Comparison of ENCODE assay signal across 13 cellular contexts in genomic region chr18:11982981-11983380, GRCh38. TPM values are rescaled to one million over a fixed set of nuclear protein-coding genes. Genes with fewer than 3 reads are reported as not detected.
DNase-seq lines count a peak whose midpoint lies in the region; ATAC-seq, FAIRE-seq and TF ChIP-seq lines count a peak whose summit lies in the region.
"Had no signal": no experiment of that assay in that cellular context is flagged by ENCODE, and none has a peak within 500 bp of the region (broad histone marks: within the 10 kb centered on the region; RNA-seq: fewer than 3 reads in every experiment).

No MANE protein-coding gene starts in this region.

- peaks cover 8% of the 10 kb centered on the region for H3K4me1 ChIP-seq in OCI-LY3 (ENCODE audit: low read length)
- peaks cover 30 to 85% (median 40%) of the 10 kb centered on the region in 3 donors for H3K4me1 ChIP-seq in esophagus squamous epithelium
- H3K4me1 ChIP-seq in pancreas, result peaks cover 22 to 30% (median 29%) of the 10 kb centered on the region in 3 donors

- no peaks in the 10 kb centered on the region for H3K36me3 ChIP-seq in OCI-LY3 (replicated peaks; ENCODE audit: low read depth, low read length)
- H3K36me3 ChIP-seq in esophagus squamous epithelium, result no peaks in the 10 kb centered on the region
- H3K36me3 ChIP-seq in pancreas, result no peaks in the 10 kb centered on the region
- H3K36me3 ChIP-seq: thyroid gland had no signal

- H3K27ac ChIP-seq in OCI-LY3 (ENCODE audit: low read length) (no peak overlapping the region), esophagus squamous epithelium (peak overlapping the region in 3 of 4 donors; percentile 96 to 100 (median 99)), pancreas (peak overlapping the region in 2 of 4 donors; percentile 95 to 97)
- H3K27ac ChIP-seq: thyroid gland had no signal

- peak overlapping the region; percentile 67 for H3K4me2 ChIP-seq in OCI-LY3 (ENCODE audit: low read length)

- no peak for FAIRE-seq in pancreas (lab: Jason Lieb, UNC)

- H2AFZ ChIP-seq in OCI-LY3 (ENCODE audit: low read depth, low read length), result no peak overlapping the region

- H3K9me3 ChIP-seq in OCI-LY3 (ENCODE audit: insufficient read depth, low read length), result no peaks in the 10 kb centered on the region
- no peaks in the 10 kb centered on the region for H3K9me3 ChIP-seq in esophagus squamous epithelium
- H3K9me3 ChIP-seq in pancreas, result no peaks in the 10 kb centered on the region
- H3K9me3 ChIP-seq: thyroid gland had no signal

- 28 to 31% methylated on average over 4 of the region's 4 CpGs for WGBS in esophagus squamous epithelium, 2 donors
- WGBS in pancreas, 2 donors, result 10 to 23% methylated on average over 4 of the region's 4 CpGs

- no peak overlapping the region for H3K9ac ChIP-seq in OCI-LY3 (ENCODE audit: low read length)

- TF ChIP-seq CTCF in OCI-LY3 (IDR thresholded peaks at IDR 0.05; ENCODE audit: low read depth, low read length) (no peak), esophagus squamous epithelium (IDR thresholded peaks at IDR 0.05) (no peak), pancreas (IDR thresholded peaks at IDR 0.05) (no peak)

- ATAC-seq in pancreas (no peak), HG03469 (IDR thresholded peaks at IDR 0.05; ENCODE audit: unreplicated experiment) (no peak), HG02870 (IDR thresholded peaks at IDR 0.05; ENCODE audit: unreplicated experiment) (no peak)

- no peak for TF ChIP-seq POLR2A in esophagus squamous epithelium (IDR thresholded peaks at IDR 0.05)

- no peaks in the 10 kb centered on the region; the same call in 1 of the 2 replicates for H3K79me2 ChIP-seq in OCI-LY3 (ENCODE audit: low read length)

- H3K27me3 ChIP-seq in OCI-LY3 (ENCODE audit: low read depth, low read length), result no peaks in the 10 kb centered on the region
- H3K27me3 ChIP-seq in esophagus squamous epithelium, result no peaks in the 10 kb centered on the region
- no peaks in the 10 kb centered on the region for H3K27me3 ChIP-seq in pancreas
- H3K27me3 ChIP-seq: thyroid gland had no signal

- H4K20me1 ChIP-seq in OCI-LY3 (ENCODE audit: insufficient read depth, low read length), result 0 out of 2 replicates have a peak, but pooled peaks cover 4% of the 10 kb centered on the region

- H3K4me3 ChIP-seq in OCI-LY3 (ENCODE audit: low read length) (peak overlapping the region; percentile 80; the same call in 1 of the 2 replicates), esophagus squamous epithelium (peak overlapping the region; percentile 69 to 99 (median 94)), pancreas (peak overlapping the region; percentile 10 to 99 (median 95))

- intact Hi-C loops in esophagus squamous epithelium (cut with DNase I), result no loop called here
- intact Hi-C loops in pancreas (cut with DNase I), result no loop called here

- peak; percentile 15 for DNase-seq in NCI-H146 (lab: John Stamatoyannopoulos, UW)
- no peak for DNase-seq in NCI-H146 treated with DMSO at 0.1 percent for 48 hours (lab: John Stamatoyannopoulos, UW; ENCODE audit: unreplicated experiment)
- DNase-seq in esophagus squamous epithelium (lab: John Stamatoyannopoulos, UW), result no peak
- peak in 1 of 6 donors; percentile 18 for DNase-seq in pancreas
- DNase-seq in SK-N-DZ (ENCODE audit: low spot score), result no peak
- DNase-seq: 8988T; effector CD4-positive, alpha-beta T cell; NCI-H1417 treated with DMSO at 0.1 percent for 48 hours; Right ventricle myocardium superior; thyroid gland had no signal

RNA-seq across cellular contexts. Expression of gene IMPA2, which starts 1.7 kb away (rescaled TPM):
- 100 to 1,000 TPM; 121 to 235 (median 164) TPM for total RNA-seq in esophagus squamous epithelium
- 100 to 1,000 TPM; 140 to 286 (median 208) TPM for total RNA-seq in pancreas
- 100 to 1,000 TPM in 1 of 2 donors, 10 to 100 TPM in 1; 93.5 to 130 TPM for polyA plus RNA-seq in pancreas
- polyA plus RNA-seq in SK-N-DZ (2014; cell fraction: cytosol; rRNA removed), result 72.2 and 75.4 TPM in 2 replicates
- 98.5 and 109 TPM in 2 replicates for polyA plus RNA-seq in SK-N-DZ (2014; cell fraction: nucleus; rRNA removed)
